Comparison of ENCODE assay signal across 8 cellular contexts in genomic region chr10:3850999-3851937, GRCh38.
DNase-seq lines count a peak whose midpoint lies in the region; ATAC-seq and TF ChIP-seq lines count a peak whose summit lies in the region.

No MANE protein-coding gene starts in this region.

- no peaks in the 10 kb centered on the region for H4K20me1 ChIP-seq in HCT116 (ENCODE audit: insufficient read depth)

- CTCF ChIA-PET in CD8-positive, alpha-beta memory T cell (lab: Charles Lee): interaction anchor here (1.3 kb wide), 1 partner anchor 24 kb away, joined by 3 read pairs; no protein-coding TSS in a partner anchor
- CTCF ChIA-PET in HCT116 (lab: Charles Lee): no interaction called here

- intact Hi-C loops in HCT116 (cut with micrococcal nuclease): loop anchor here (5.0 kb wide), 1 partner anchor 89 kb away; no protein-coding TSS in a partner anchor

- ATAC-seq in HCT116 (no peak), RWPE2 (ENCODE audit: low read depth) (peak; percentile 57), omental fat pad (ENCODE audit: low FRiP score) (peak; percentile 72)

- no peaks in the 10 kb centered on the region for H3K9me3 Mint-ChIP-seq in CD8-positive, alpha-beta memory T cell

- no peak for TF ChIP-seq RAD21 in HCT116 (IDR thresholded peaks at IDR 0.05; ENCODE audit: low read depth)

- H3K36me3 ChIP-seq in CD8-positive, alpha-beta memory T cell (ENCODE audit: insufficient read depth, low read length): no peaks in the 10 kb centered on the region
- H3K36me3 ChIP-seq in HCT116 (ENCODE audit: control insufficient read depth in 1 of 2, insufficient read depth in 2 of 2, low read length in 2 of 2) (no peaks in the 10 kb centered on the region), RWPE2 (ENCODE audit: low read depth) (no peaks in the 10 kb centered on the region)

- H3K4me3 Mint-ChIP-seq in CD8-positive, alpha-beta memory T cell: peak overlapping the region in 4 of 7 donors; percentile 7 to 64 (median 29)

- peaks cover 21 to 32% (median 30%) of the 10 kb centered on the region in 3 donors for H3K4me1 Mint-ChIP-seq in CD8-positive, alpha-beta memory T cell

- TSS peak; percentile 82 for BruUV-seq in HCT116 (replicated peaks; lab: Mats Ljungman, UMichigan)

- no peak overlapping the region for H3K4me3 ChIP-seq in CD8-positive, alpha-beta memory T cell (ENCODE audit: low read length)
- H3K4me3 ChIP-seq in HCT116 (replicated peaks in 1 of 2; ENCODE audit: low read depth in 1 of 2, low read length in 2 of 2) (peak overlapping the region in 1 of 2 experiments; percentile 23; a peak in 2 of 4 replicates), RWPE2 (ENCODE audit: severe bottlenecking) (no peak overlapping the region)

- H3K27me3 Mint-ChIP-seq in CD8-positive, alpha-beta memory T cell: no peaks in the 10 kb centered on the region

- no peak for DNase-seq in CD8-positive, alpha-beta memory T cell
- DNase-seq in HCT116 (ENCODE audit: low read depth, low spot score) (peak; percentile 43), RWPE2 (ENCODE audit: low spot score) (no peak), epithelial cell of prostate (ENCODE audit: low read depth, low spot score) (peak; percentile 98), omental fat pad (ENCODE audit: low spot score) (no peak), NCI-H1105 (lab: John Stamatoyannopoulos, UW) (no peak), COR-L47 (lab: John Stamatoyannopoulos, UW) (no peak), mucosa of gallbladder (ENCODE audit: low spot score) (no peak)

- peaks cover 12% of the 10 kb centered on the region for H3K4me1 ChIP-seq in CD8-positive, alpha-beta memory T cell (ENCODE audit: insufficient read depth, low read length)
- H3K4me1 ChIP-seq in HCT116 (ENCODE audit: control insufficient read depth in 1 of 2, insufficient read depth in 2 of 2, low read length in 2 of 2): peaks cover 37 to 61% of the 10 kb centered on the region in 2 experiments
- peaks cover 53% of the 10 kb centered on the region for H3K4me1 ChIP-seq in RWPE2 (ENCODE audit: insufficient read depth, poor library complexity, severe bottlenecking)

- peak overlapping the region; percentile 70 to 95 (median 90) for H3K27ac Mint-ChIP-seq in CD8-positive, alpha-beta memory T cell

- no peak for TF ChIP-seq CTCF in HCT116 (IDR thresholded peaks at IDR 0.05 in 2 of 3, conservative IDR thresholded peaks at IDR 0.05 in 1 of 3; ENCODE audit: borderline replicate concordance in 1 of 3, insufficient read depth in 1 of 3, low read depth in 2 of 3, low read length in 2 of 3)
- no peak for TF ChIP-seq CTCF in RWPE2 (IDR thresholded peaks at IDR 0.05; ENCODE audit: poor library complexity, severe bottlenecking)
- TF ChIP-seq CTCF in omental fat pad (IDR thresholded peaks at IDR 0.05): no peak

- no peaks in the 10 kb centered on the region for H3K9me2 ChIP-seq in HCT116 (ENCODE audit: insufficient read depth)

- no peaks in the 10 kb centered on the region for H3K27me3 ChIP-seq in CD8-positive, alpha-beta memory T cell (ENCODE audit: insufficient read depth, low read length, poor library complexity, severe bottlenecking)
- no peaks in the 10 kb centered on the region for H3K27me3 ChIP-seq in HCT116 (ENCODE audit: insufficient read depth, low read length)
- no peaks in the 10 kb centered on the region for H3K27me3 ChIP-seq in RWPE2 (ENCODE audit: insufficient read depth, poor library complexity, severe bottlenecking)

- no peaks in the 10 kb centered on the region for H3K9me3 ChIP-seq in CD8-positive, alpha-beta memory T cell (ENCODE audit: low read length)
- H3K9me3 ChIP-seq in HCT116 (ENCODE audit: control insufficient read depth in 1 of 2, insufficient read depth in 1 of 2, low read depth in 1 of 2, low read length in 2 of 2) (no peaks in the 10 kb centered on the region), RWPE2 (ENCODE audit: severe bottlenecking) (no peaks in the 10 kb centered on the region)

- TF ChIP-seq POLR2A in HCT116 (IDR thresholded peaks at IDR 0.05; ENCODE audit: borderline replicate concordance, extremely low read depth, insufficient read depth, insufficient read length): no peak

- RAD21 ChIA-PET in HCT116 (lab: Charles Lee; ENCODE audit: low non-redundant PET in 1 of 2, low total read pairs in 2 of 2, uncharacterized antibody in 2 of 2, unreplicated experiment in 2 of 2): no interaction called here

- peak overlapping the region; percentile 62 for H3K27ac ChIP-seq in CD8-positive, alpha-beta memory T cell (ENCODE audit: low read depth, low read length)
- peak overlapping the region; percentile 90 for H3K27ac ChIP-seq in HCT116 (ENCODE audit: low read depth, low read length)
- H3K27ac ChIP-seq in RWPE2 (ENCODE audit: poor library complexity, severe bottlenecking): peak overlapping the region; percentile 92
- peak overlapping the region; percentile 98 for H3K27ac ChIP-seq in epithelial cell of prostate

- no peaks in the 10 kb centered on the region for H3K36me3 Mint-ChIP-seq in CD8-positive, alpha-beta memory T cell

- H3K79me2 ChIP-seq in HCT116 (ENCODE audit: insufficient read depth, low read length): no peaks in the 10 kb centered on the region

- peak overlapping the region; percentile 88 for H2AFZ ChIP-seq in HCT116 (ENCODE audit: low read depth, low read length, poor library complexity, severe bottlenecking)

- peak overlapping the region; percentile 59 for H3K9ac ChIP-seq in HCT116 (ENCODE audit: low read length)

- POLR2A ChIA-PET in CD8-positive, alpha-beta memory T cell (lab: Charles Lee): interaction anchor here (0.6 to 3.1 kb wide), 7 partner anchors 15 to 98 kb away, joined by 3 to 41 read pairs (median 4); partner anchors contain the start of gene KLF6
- POLR2A ChIA-PET in HCT116 (lab: Charles Lee): interaction anchor here (1.0 to 3.0 kb wide), 7 partner anchors 21 to 76 kb away, joined by 3 to 39 read pairs (median 5); partner anchors contain the start of gene KLF6

- peak overlapping the region; percentile 63 for H3K4me2 ChIP-seq in HCT116 (ENCODE audit: low read length)

TF ChIP-seq in HCT116, 20 proteins besides CTCF, POLR2A, EP300 and RAD21:
- TF ChIP-seq, protein P1, sequence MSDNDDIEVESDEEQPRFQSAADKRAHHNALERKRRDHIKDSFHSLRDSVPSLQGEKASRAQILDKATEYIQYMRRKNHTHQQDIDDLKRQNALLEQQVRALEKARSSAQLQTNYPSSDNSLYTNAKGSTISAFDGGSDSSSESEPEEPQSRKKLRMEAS (IDR thresholded peaks at IDR 0.05): no peak
- TF ChIP-seq ZFX (IDR thresholded peaks at IDR 0.05) (no peak), CEBPB (IDR thresholded peaks at IDR 0.05; ENCODE audit: low read depth) (no peak), SIN3A (IDR thresholded peaks at IDR 0.05; ENCODE audit: low read depth) (no peak), CBX3 (IDR thresholded peaks at IDR 0.05; ENCODE audit: low read depth) (no peak), EZH2 (IDR thresholded peaks at IDR 0.05) (no peak)

Comparison
In these comparisons a context has a peak if more than half of its experiments do, and no peak if none do; other contexts are left out.
1. DNase-seq: peak in HCT116 (single experiment) and epithelial cell of prostate (single experiment); none in CD8-positive, alpha-beta memory T cell (0 of 5), RWPE2 (single experiment), omental fat pad (single experiment), NCI-H1105 (single experiment), COR-L47 (single experiment) and mucosa of gallbladder (single experiment).
2. Peak in every context shown above with its lines, with median percentiles within 50 percentile points of each other: H3K27ac ChIP-seq.